Comparison of ENCODE assay signal across 13 cellular contexts in genomic region chr9:91417602-91418218, GRCh38. TPM values are rescaled to one million over a fixed set of nuclear protein-coding genes. Genes with fewer than 3 reads are reported as not detected.
DNase-seq lines count a peak whose midpoint lies in the region; ATAC-seq and TF ChIP-seq lines count a peak whose summit lies in the region.
"Had no signal": no experiment of that assay in that cellular context is flagged by ENCODE, and none has a peak within 500 bp of the region (broad histone marks: within the 10 kb centered on the region; RNA-seq: fewer than 3 reads in every experiment).

No MANE protein-coding gene starts in this region.

- H3K36me3 Mint-ChIP-seq in activated CD4-positive, alpha-beta T cell treated with anti-CD3 and anti-CD28 coated beads for 36 hours (ENCODE audit: low read depth) = peaks cover 56% of the 10 kb centered on the region
- peaks cover 16% of the 10 kb centered on the region for H3K36me3 Mint-ChIP-seq in activated CD4-positive, alpha-beta T cell treated with anti-CD3 and anti-CD28 coated beads, Interleukin-2, amount 10 ng/mL, durations not matched to agents 7 days and 5 days (ENCODE audit: low read depth)
- H3K36me3 Mint-ChIP-seq in stimulated activated effector memory CD8-positive, alpha-beta T cell treated with anti-CD3 and anti-CD28 coated beads, Interleukin-12 subunit alpha, Interleukin-12 subunit beta, amount 100 ng/mL, for 72 hours = peaks cover 95% of the 10 kb centered on the region
- H3K36me3 Mint-ChIP-seq: WTC11 had no signal

- H3K36me3 ChIP-seq in Panc1 (ENCODE audit: control insufficient read depth, insufficient read depth, low read length) (no peaks in the 10 kb centered on the region; the same call in 1 of the 2 replicates), hepatocyte (replicated peaks; ENCODE audit: insufficient read depth, low read depth) (no peaks in the 10 kb centered on the region)
- H3K36me3 ChIP-seq: left ventricle myocardium inferior had no signal

- 83% methylated on average over 9 of the region's 9 CpGs for WGBS in hepatocyte (ENCODE audit: low lambda C conversion rate, missing lambda C conversion rate)

- peak overlapping the region; percentile 11 for H3K4me3 Mint-ChIP-seq in activated CD4-positive, alpha-beta T cell treated with anti-CD3 and anti-CD28 coated beads for 36 hours
- no peak overlapping the region for H3K4me3 Mint-ChIP-seq in activated CD4-positive, alpha-beta T cell treated with anti-CD3 and anti-CD28 coated beads, Interleukin-2, amount 10 ng/mL, durations not matched to agents 7 days and 5 days
- peak overlapping the region; percentile 99 for H3K4me3 Mint-ChIP-seq in stimulated activated effector memory CD8-positive, alpha-beta T cell treated with anti-CD3 and anti-CD28 coated beads, Interleukin-12 subunit alpha, Interleukin-12 subunit beta, amount 100 ng/mL, for 72 hours
- H3K4me3 Mint-ChIP-seq: WTC11 had no signal

- H3K4me3 ChIP-seq in Panc1 (ENCODE audit: low read depth in 2 of 2, low read length in 2 of 2) (no peak overlapping the region), hepatocyte (no peak overlapping the region)
- H3K4me3 ChIP-seq: left ventricle myocardium inferior had no signal

- peak overlapping the region; percentile 91 for H3K27ac ChIP-seq in Panc1 (ENCODE audit: low read length)
- H3K27ac ChIP-seq in hepatocyte = peak overlapping the region; percentile 62

- H3K4me2 ChIP-seq in hepatocyte = peak overlapping the region; percentile 74

- peaks cover 76% of the 10 kb centered on the region for H3K4me1 Mint-ChIP-seq in activated CD4-positive, alpha-beta T cell treated with anti-CD3 and anti-CD28 coated beads for 36 hours
- peaks cover 83% of the 10 kb centered on the region for H3K4me1 Mint-ChIP-seq in activated CD4-positive, alpha-beta T cell treated with anti-CD3 and anti-CD28 coated beads, Interleukin-2, amount 10 ng/mL, durations not matched to agents 7 days and 5 days
- H3K4me1 Mint-ChIP-seq in stimulated activated effector memory CD8-positive, alpha-beta T cell treated with anti-CD3 and anti-CD28 coated beads, Interleukin-12 subunit alpha, Interleukin-12 subunit beta, amount 100 ng/mL, for 72 hours = peaks cover 64% of the 10 kb centered on the region

- peak overlapping the region; percentile 78 for H3K27ac Mint-ChIP-seq in activated CD4-positive, alpha-beta T cell treated with anti-CD3 and anti-CD28 coated beads for 36 hours
- no peak overlapping the region for H3K27ac Mint-ChIP-seq in activated CD4-positive, alpha-beta T cell treated with anti-CD3 and anti-CD28 coated beads, Interleukin-2, amount 10 ng/mL, durations not matched to agents 7 days and 5 days
- H3K27ac Mint-ChIP-seq in stimulated activated effector memory CD8-positive, alpha-beta T cell treated with anti-CD3 and anti-CD28 coated beads, Interleukin-12 subunit alpha, Interleukin-12 subunit beta, amount 100 ng/mL, for 72 hours = peak overlapping the region; percentile 86
- H3K27ac Mint-ChIP-seq: WTC11 had no signal

- ATAC-seq in activated CD4-positive, alpha-beta T cell treated with anti-CD3 and anti-CD28 coated beads for 36 hours = no peak
- ATAC-seq in Panc1 = no peak
- ATAC-seq in stimulated activated effector memory CD8-positive, alpha-beta T cell treated with anti-CD3 and anti-CD28 coated beads, Interleukin-12 subunit alpha, Interleukin-12 subunit beta, amount 100 ng/mL, for 72 hours = no peak
- ATAC-seq: WTC11 had no signal

- in situ Hi-C loops in Panc1 (cut with HindIII; ENCODE audit: low pct_unique_long_range_greater_than_20kb, low sequenced_read_pairs) = no loop called here

- H2AFZ ChIP-seq in hepatocyte = no peak overlapping the region

- CTCF ChIA-PET in activated CD4-positive, alpha-beta T cell treated with anti-CD3 and anti-CD28 coated beads for 36 hours (lab: Charles Lee) = interaction anchor here (1.0 kb wide), 1 partner anchor 71 kb away, joined by 3 read pairs; no protein-coding TSS in a partner anchor
- CTCF ChIA-PET in activated CD4-positive, alpha-beta T cell treated with anti-CD3 and anti-CD28 coated beads, Interleukin-2, amount 10 ng/mL, durations not matched to agents 7 days and 5 days (lab: Charles Lee) = no interaction called here
- CTCF ChIA-PET in Panc1 (lab: Charles Lee) = interaction anchor here (0.5 kb wide), 1 partner anchor 481 kb away, joined by 3 read pairs; no protein-coding TSS in a partner anchor

- H3K79me2 ChIP-seq in hepatocyte = peaks cover 98% of the 10 kb centered on the region

- H3K4me1 ChIP-seq in Panc1 (ENCODE audit: control insufficient read depth, insufficient read depth, low read length) (peaks cover 28% of the 10 kb centered on the region), hepatocyte (ENCODE audit: insufficient read depth) (peaks cover 36% of the 10 kb centered on the region)

- no peaks in the 10 kb centered on the region for H3K9me3 Mint-ChIP-seq in activated CD4-positive, alpha-beta T cell treated with anti-CD3 and anti-CD28 coated beads for 36 hours (ENCODE audit: low read depth)
- H3K9me3 Mint-ChIP-seq in activated CD4-positive, alpha-beta T cell treated with anti-CD3 and anti-CD28 coated beads, Interleukin-2, amount 10 ng/mL, durations not matched to agents 7 days and 5 days = no peaks in the 10 kb centered on the region
- H3K9me3 Mint-ChIP-seq in stimulated activated effector memory CD8-positive, alpha-beta T cell treated with anti-CD3 and anti-CD28 coated beads, Interleukin-12 subunit alpha, Interleukin-12 subunit beta, amount 100 ng/mL, for 72 hours = no peaks in the 10 kb centered on the region
- H3K9me3 Mint-ChIP-seq: WTC11 had no signal

- no peak for DNase-seq in activated CD4-positive, alpha-beta T cell treated with anti-CD3 and anti-CD28 coated beads for 36 hours
- no peak for DNase-seq in activated CD4-positive, alpha-beta T cell treated with anti-CD3 and anti-CD28 coated beads, Interleukin-2, amount 10 ng/mL, durations not matched to agents 7 days and 5 days
- DNase-seq in Panc1 (ENCODE audit: low read depth, low spot score) (no peak), hepatocyte (ENCODE audit: low spot score) (no peak), D341Med (ENCODE audit: low spot score) (no peak), SHP77 treated with DMSO at 0.1 percent for 48 hours (lab: John Stamatoyannopoulos, UW) (no peak), NCI-H128 (lab: John Stamatoyannopoulos, UW; ENCODE audit: unreplicated experiment) (no peak)
- no peak for DNase-seq in stimulated activated effector memory CD8-positive, alpha-beta T cell treated with anti-CD3 and anti-CD28 coated beads, Interleukin-12 subunit alpha, Interleukin-12 subunit beta, amount 100 ng/mL, for 72 hours (ENCODE audit: low spot score in 2 of 2)
- DNase-seq: Caco-2; left ventricle myocardium inferior; stimulated activated CD4-positive, alpha-beta T cell treated with anti-CD3 and anti-CD28 coated beads, Interleukin-1b, Interleukin-23, amount 100 ng/mL, for 48 hours; stimulated activated CD8-positive, alpha-beta memory T cell treated with anti-CD3 and anti-CD28 coated beads, Interleukin-4, amount 100 ng/mL, for 48 hours had no signal

- H3K9me3 ChIP-seq in Panc1 (ENCODE audit: control insufficient read depth, insufficient read depth, low read depth, low read length) = no peaks in the 10 kb centered on the region
- H3K9me3 ChIP-seq in hepatocyte (ENCODE audit: low read depth) = no peaks in the 10 kb centered on the region
- H3K9me3 ChIP-seq: Caco-2, left ventricle myocardium inferior had no signal

- no TSS peak for BruUV-seq in Panc1 (replicated peaks; lab: Mats Ljungman, UMichigan)

- H3K27me3 ChIP-seq in Panc1 (ENCODE audit: control insufficient read depth, insufficient read depth, low read length) (no peaks in the 10 kb centered on the region), hepatocyte (no peaks in the 10 kb centered on the region)

- no peaks in the 10 kb centered on the region for H3K9me2 ChIP-seq in hepatocyte (replicated peaks; ENCODE audit: insufficient read depth)

- H4K20me1 ChIP-seq in hepatocyte (ENCODE audit: insufficient read depth, poor library complexity, severe bottlenecking) = peaks cover 85% of the 10 kb centered on the region

- no peaks in the 10 kb centered on the region for H3K27me3 Mint-ChIP-seq in activated CD4-positive, alpha-beta T cell treated with anti-CD3 and anti-CD28 coated beads for 36 hours
- no peaks in the 10 kb centered on the region for H3K27me3 Mint-ChIP-seq in activated CD4-positive, alpha-beta T cell treated with anti-CD3 and anti-CD28 coated beads, Interleukin-2, amount 10 ng/mL, durations not matched to agents 7 days and 5 days

- intact Hi-C loops in activated CD4-positive, alpha-beta T cell treated with anti-CD3 and anti-CD28 coated beads for 36 hours (cut with DNase I, micrococcal nuclease) = loop anchor here (2.0 to 5.0 kb wide), 4 partner anchors 285 to 1435 kb away; no protein-coding TSS in a partner anchor
- intact Hi-C loops in Panc1 (cut with micrococcal nuclease; ENCODE audit: unreplicated experiment) = no loop called here

- POLR2A ChIA-PET in activated CD4-positive, alpha-beta T cell treated with anti-CD3 and anti-CD28 coated beads for 36 hours (lab: Charles Lee) = no interaction called here
- POLR2A ChIA-PET in activated CD4-positive, alpha-beta T cell treated with anti-CD3 and anti-CD28 coated beads, Interleukin-2, amount 10 ng/mL, durations not matched to agents 7 days and 5 days (lab: Charles Lee) = no interaction called here
- POLR2A ChIA-PET in Panc1 (lab: Charles Lee) = no interaction called here

- TF ChIP-seq CTCF in Panc1 (IDR thresholded peaks at IDR 0.05) (no peak), hepatocyte (IDR thresholded peaks at IDR 0.05; ENCODE audit: poor library complexity) (no peak)

RNA-seq across cellular contexts. Expression of gene NFIL3, which starts 5.9 kb away (rescaled TPM):
- 100 to 1,000 TPM; 120 to 122 TPM for total RNA-seq in activated CD4-positive, alpha-beta T cell treated with anti-CD3 and anti-CD28 coated beads for 36 hours
- 10 to 100 TPM; 31.5 to 33.6 TPM for total RNA-seq in activated CD4-positive, alpha-beta T cell treated with anti-CD3 and anti-CD28 coated beads, Interleukin-2, amount 10 ng/mL, durations not matched to agents 7 days and 5 days
- total RNA-seq in Panc1 (2021; ENCODE audit: unreplicated experiment) = 13.3 TPM
- 6.9 TPM for polyA plus RNA-seq in Panc1 (2012; ENCODE audit: insufficient read length)
- 69.6 and 71.4 TPM in 2 replicates for total RNA-seq in hepatocyte
- 90.7 and 99.6 TPM in 2 replicates for polyA plus RNA-seq in hepatocyte

RNA-seq across cellular contexts. Expression of gene AUH, which starts 56.0 kb away (rescaled TPM):
- 10 to 100 TPM; 30.4 to 30.8 TPM for total RNA-seq in activated CD4-positive, alpha-beta T cell treated with anti-CD3 and anti-CD28 coated beads for 36 hours
- 10 to 100 TPM; 16.8 to 17.0 TPM for total RNA-seq in activated CD4-positive, alpha-beta T cell treated with anti-CD3 and anti-CD28 coated beads, Interleukin-2, amount 10 ng/mL, durations not matched to agents 7 days and 5 days
- 7.7 TPM for total RNA-seq in Panc1 (2021; ENCODE audit: unreplicated experiment)
- polyA plus RNA-seq in Panc1 (2012; ENCODE audit: insufficient read length) = 6.0 TPM
- total RNA-seq in hepatocyte = 25.0 and 30.2 TPM in 2 replicates
- 19.5 and 20.3 TPM in 2 replicates for polyA plus RNA-seq in hepatocyte
